Comparison of ENCODE assay signal across 1 cellular context in genomic region chr3:112093180-112093522, GRCh38.
TF ChIP-seq lines count a peak whose summit lies in the region.

No MANE protein-coding gene starts in this region.

TF ChIP-seq in GM12878, 131 proteins besides CTCF, POLR2A, EP300 and RAD21:
- no peak for TF ChIP-seq TBL1XR1 (IDR thresholded peaks at IDR 0.05; ENCODE audit: low read depth, low read length)
- no peak for TF ChIP-seq SIX5 (IDR thresholded peaks at IDR 0.05; ENCODE audit: low read depth, low read length, severe bottlenecking)
- no peak for TF ChIP-seq MEF2A (IDR thresholded peaks at IDR 0.05; ENCODE audit: insufficient read depth, low read depth, low read length)
- no peak for TF ChIP-seq ATF2 (IDR thresholded peaks at IDR 0.05; ENCODE audit: low read length)
TF ChIP-seq in GM12878: peak in this region for 0.
